In the genomic region with DNA sequence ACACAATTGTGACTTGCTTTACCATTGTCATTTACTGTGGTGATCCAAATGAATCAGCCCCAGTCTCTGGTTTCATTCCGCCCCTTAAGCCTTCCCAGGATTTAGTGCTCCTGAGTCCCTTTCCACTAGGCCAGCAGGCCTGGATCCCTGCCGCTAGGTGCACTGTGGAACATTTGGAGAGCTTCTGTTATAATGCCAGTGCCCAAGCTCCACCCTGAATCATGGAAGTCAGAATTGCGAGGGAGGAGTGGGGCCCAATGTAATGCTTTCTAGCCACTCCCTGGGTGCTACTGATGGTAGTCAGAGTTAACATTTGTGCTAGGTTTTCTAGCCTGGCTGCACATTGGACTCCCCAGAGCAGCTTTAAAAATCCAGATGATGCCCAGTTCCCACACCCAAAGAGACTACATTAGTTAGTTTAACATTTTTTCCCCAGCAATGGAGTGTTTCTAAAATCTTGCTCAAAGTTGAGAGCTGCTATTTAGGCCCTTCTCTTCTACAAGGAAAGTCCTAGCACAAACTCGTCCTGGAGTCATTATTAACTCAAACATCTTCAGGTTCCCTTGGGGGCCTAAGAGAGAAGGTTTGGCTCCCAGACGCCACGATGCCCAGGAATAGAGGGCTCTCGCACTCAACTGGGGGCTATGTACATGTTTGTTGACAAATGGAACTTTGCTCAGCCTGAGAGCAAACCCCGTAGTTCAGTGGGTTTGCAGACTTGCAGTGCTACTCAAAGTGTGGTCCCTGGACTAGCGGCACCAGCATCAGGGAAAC, we compare ENCODE assay signal across 1 cellular context.
A peak's percentile ranks its signal among the peaks of the same experiment; 100 is the strongest.
TF ChIP-seq lines count a peak whose summit lies in the region.

No MANE protein-coding gene starts in this region.

TF ChIP-seq in HepG2, 621 proteins besides CTCF, POLR2A, EP300 and RAD21 (continued from another document and continues in another):
- TF ChIP-seq ZNF282 (IDR thresholded peaks at IDR 0.05; ENCODE audit: partially characterized antibody), result no peak
- TF ChIP-seq ZNF589 (CRISPR knock-in tag; conservative IDR thresholded peaks at IDR 0.05), result no peak
- TF ChIP-seq ZNF317 (CRISPR knock-in tag; IDR thresholded peaks at IDR 0.05), result no peak
- 0 out of 2 replicates have a peak, but pooled peaks have one; percentile 21 for TF ChIP-seq HNF4A (CRISPR knock-in tag; IDR thresholded peaks at IDR 0.05)
- TF ChIP-seq ZNF264 (CRISPR knock-in tag; IDR thresholded peaks at IDR 0.05), result 0 out of 2 replicates have a peak, but pooled peaks have one; percentile 30
- TF ChIP-seq SALL2 (CRISPR knock-in tag; IDR thresholded peaks at IDR 0.05), result no peak
- TF ChIP-seq ZNF816 (CRISPR knock-in tag; IDR thresholded peaks at IDR 0.05; ENCODE audit: borderline replicate concordance), result no peak
- TF ChIP-seq, protein P1, sequence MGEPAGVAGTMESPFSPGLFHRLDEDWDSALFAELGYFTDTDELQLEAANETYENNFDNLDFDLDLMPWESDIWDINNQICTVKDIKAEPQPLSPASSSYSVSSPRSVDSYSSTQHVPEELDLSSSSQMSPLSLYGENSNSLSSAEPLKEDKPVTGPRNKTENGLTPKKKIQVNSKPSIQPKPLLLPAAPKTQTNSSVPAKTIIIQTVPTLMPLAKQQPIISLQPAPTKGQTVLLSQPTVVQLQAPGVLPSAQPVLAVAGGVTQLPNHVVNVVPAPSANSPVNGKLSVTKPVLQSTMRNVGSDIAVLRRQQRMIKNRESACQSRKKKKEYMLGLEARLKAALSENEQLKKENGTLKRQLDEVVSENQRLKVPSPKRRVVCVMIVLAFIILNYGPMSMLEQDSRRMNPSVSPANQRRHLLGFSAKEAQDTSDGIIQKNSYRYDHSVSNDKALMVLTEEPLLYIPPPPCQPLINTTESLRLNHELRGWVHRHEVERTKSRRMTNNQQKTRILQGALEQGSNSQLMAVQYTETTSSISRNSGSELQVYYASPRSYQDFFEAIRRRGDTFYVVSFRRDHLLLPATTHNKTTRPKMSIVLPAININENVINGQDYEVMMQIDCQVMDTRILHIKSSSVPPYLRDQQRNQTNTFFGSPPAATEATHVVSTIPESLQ (CRISPR knock-in tag; conservative IDR thresholded peaks at IDR 0.05), result no peak
- no peak for TF ChIP-seq ZNF629 (CRISPR knock-in tag; conservative IDR thresholded peaks at IDR 0.05)
- peak in 1 of 2 experiments; percentile 11; a peak in 1 of 4 replicates for TF ChIP-seq HMGXB4 (CRISPR knock-in tag; IDR thresholded peaks at IDR 0.05; ENCODE audit: borderline replicate concordance in 1 of 2, low read depth in 1 of 2)
- 0 out of 2 replicates have a peak, but pooled peaks have one; percentile 37 for TF ChIP-seq ARHGAP35 (CRISPR knock-in tag; IDR thresholded peaks at IDR 0.05; ENCODE audit: borderline replicate concordance)
- peak; percentile 46; the same call in 1 of the 2 replicates for TF ChIP-seq ZFY (CRISPR knock-in tag; IDR thresholded peaks at IDR 0.05)
- TF ChIP-seq, protein P2, sequence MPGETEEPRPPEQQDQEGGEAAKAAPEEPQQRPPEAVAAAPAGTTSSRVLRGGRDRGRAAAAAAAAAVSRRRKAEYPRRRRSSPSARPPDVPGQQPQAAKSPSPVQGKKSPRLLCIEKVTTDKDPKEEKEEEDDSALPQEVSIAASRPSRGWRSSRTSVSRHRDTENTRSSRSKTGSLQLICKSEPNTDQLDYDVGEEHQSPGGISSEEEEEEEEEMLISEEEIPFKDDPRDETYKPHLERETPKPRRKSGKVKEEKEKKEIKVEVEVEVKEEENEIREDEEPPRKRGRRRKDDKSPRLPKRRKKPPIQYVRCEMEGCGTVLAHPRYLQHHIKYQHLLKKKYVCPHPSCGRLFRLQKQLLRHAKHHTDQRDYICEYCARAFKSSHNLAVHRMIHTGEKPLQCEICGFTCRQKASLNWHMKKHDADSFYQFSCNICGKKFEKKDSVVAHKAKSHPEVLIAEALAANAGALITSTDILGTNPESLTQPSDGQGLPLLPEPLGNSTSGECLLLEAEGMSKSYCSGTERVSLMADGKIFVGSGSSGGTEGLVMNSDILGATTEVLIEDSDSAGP (CRISPR knock-in tag; IDR thresholded peaks at IDR 0.05; ENCODE audit: borderline replicate concordance), result no peak
- TF ChIP-seq GATA4 (IDR thresholded peaks at IDR 0.05; ENCODE audit: borderline replicate concordance, low read depth), result no peak
- TF ChIP-seq CEBPB (IDR thresholded peaks at IDR 0.05; ENCODE audit: borderline replicate concordance, low read depth, low read length), result no peak
- TF ChIP-seq TBX3 (IDR thresholded peaks at IDR 0.05; ENCODE audit: borderline replicate concordance), result no peak
- TF ChIP-seq, protein P3, sequence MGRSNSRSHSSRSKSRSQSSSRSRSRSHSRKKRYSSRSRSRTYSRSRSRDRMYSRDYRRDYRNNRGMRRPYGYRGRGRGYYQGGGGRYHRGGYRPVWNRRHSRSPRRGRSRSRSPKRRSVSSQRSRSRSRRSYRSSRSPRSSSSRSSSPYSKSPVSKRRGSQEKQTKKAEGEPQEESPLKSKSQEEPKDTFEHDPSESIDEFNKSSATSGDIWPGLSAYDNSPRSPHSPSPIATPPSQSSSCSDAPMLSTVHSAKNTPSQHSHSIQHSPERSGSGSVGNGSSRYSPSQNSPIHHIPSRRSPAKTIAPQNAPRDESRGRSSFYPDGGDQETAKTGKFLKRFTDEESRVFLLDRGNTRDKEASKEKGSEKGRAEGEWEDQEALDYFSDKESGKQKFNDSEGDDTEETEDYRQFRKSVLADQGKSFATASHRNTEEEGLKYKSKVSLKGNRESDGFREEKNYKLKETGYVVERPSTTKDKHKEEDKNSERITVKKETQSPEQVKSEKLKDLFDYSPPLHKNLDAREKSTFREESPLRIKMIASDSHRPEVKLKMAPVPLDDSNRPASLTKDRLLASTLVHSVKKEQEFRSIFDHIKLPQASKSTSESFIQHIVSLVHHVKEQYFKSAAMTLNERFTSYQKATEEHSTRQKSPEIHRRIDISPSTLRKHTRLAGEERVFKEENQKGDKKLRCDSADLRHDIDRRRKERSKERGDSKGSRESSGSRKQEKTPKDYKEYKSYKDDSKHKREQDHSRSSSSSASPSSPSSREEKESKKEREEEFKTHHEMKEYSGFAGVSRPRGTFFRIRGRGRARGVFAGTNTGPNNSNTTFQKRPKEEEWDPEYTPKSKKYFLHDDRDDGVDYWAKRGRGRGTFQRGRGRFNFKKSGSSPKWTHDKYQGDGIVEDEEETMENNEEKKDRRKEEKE (IDR thresholded peaks at IDR 0.05), result no peak
- TF ChIP-seq RERE (CRISPR knock-in tag; IDR thresholded peaks at IDR 0.05; ENCODE audit: low read depth), result 0 out of 2 replicates have a peak, but pooled peaks have one; percentile 3
- TF ChIP-seq NKX3-1 (CRISPR knock-in tag; IDR thresholded peaks at IDR 0.05), result 0 out of 2 replicates have a peak, but pooled peaks have one; percentile 48
- TF ChIP-seq ZNF543 (CRISPR knock-in tag; IDR thresholded peaks at IDR 0.05), result 0 out of 2 replicates have a peak, but pooled peaks have one; percentile 0
- TF ChIP-seq IKZF4 (CRISPR knock-in tag; IDR thresholded peaks at IDR 0.05; ENCODE audit: borderline replicate concordance, low read depth, not compliant biosample characterization), result no peak
- TF ChIP-seq GFI1 (CRISPR knock-in tag; IDR thresholded peaks at IDR 0.05; ENCODE audit: borderline replicate concordance), result 0 out of 2 replicates have a peak, but pooled peaks have one; percentile 6
- no peak for TF ChIP-seq SIN3B (IDR thresholded peaks at IDR 0.05; ENCODE audit: low read length)
- no peak for TF ChIP-seq ZNF335 (CRISPR knock-in tag; IDR thresholded peaks at IDR 0.05)
- TF ChIP-seq ELF4 (CRISPR knock-in tag; IDR thresholded peaks at IDR 0.05; ENCODE audit: borderline replicate concordance), result 0 out of 2 replicates have a peak, but pooled peaks have one; percentile 6
- TF ChIP-seq, protein P4, sequence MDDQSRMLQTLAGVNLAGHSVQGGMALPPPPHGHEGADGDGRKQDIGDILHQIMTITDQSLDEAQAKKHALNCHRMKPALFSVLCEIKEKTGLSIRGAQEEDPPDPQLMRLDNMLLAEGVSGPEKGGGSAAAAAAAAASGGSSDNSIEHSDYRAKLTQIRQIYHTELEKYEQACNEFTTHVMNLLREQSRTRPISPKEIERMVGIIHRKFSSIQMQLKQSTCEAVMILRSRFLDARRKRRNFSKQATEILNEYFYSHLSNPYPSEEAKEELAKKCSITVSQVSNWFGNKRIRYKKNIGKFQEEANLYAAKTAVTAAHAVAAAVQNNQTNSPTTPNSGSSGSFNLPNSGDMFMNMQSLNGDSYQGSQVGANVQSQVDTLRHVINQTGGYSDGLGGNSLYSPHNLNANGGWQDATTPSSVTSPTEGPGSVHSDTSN (CRISPR knock-in tag; IDR thresholded peaks at IDR 0.05; ENCODE audit: borderline replicate concordance), result no peak
- TF ChIP-seq ZNF512B (CRISPR knock-in tag; IDR thresholded peaks at IDR 0.05; ENCODE audit: borderline replicate concordance), result 0 out of 2 replicates have a peak, but pooled peaks have one; percentile 56
- TF ChIP-seq HNRNPH1 (optimal IDR thresholded peaks at IDR 0.05; ENCODE audit: low read depth, low read length), result no peak
- TF ChIP-seq, protein P5, sequence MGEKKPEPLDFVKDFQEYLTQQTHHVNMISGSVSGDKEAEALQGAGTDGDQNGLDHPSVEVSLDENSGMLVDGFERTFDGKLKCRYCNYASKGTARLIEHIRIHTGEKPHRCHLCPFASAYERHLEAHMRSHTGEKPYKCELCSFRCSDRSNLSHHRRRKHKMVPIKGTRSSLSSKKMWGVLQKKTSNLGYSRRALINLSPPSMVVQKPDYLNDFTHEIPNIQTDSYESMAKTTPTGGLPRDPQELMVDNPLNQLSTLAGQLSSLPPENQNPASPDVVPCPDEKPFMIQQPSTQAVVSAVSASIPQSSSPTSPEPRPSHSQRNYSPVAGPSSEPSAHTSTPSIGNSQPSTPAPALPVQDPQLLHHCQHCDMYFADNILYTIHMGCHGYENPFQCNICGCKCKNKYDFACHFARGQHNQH (CRISPR knock-in tag; IDR thresholded peaks at IDR 0.05), result no peak
- no peak for TF ChIP-seq MAFK (conservative IDR thresholded peaks at IDR 0.05 in 1 of 2, IDR thresholded peaks at IDR 0.05 in 1 of 2; ENCODE audit: low read length in 2 of 2)
- no peak for TF ChIP-seq ISL2 (CRISPR knock-in tag; IDR thresholded peaks at IDR 0.05)
- no peak for TF ChIP-seq ZNF496 (CRISPR knock-in tag; IDR thresholded peaks at IDR 0.05; ENCODE audit: insufficient replicate concordance)
- TF ChIP-seq NFKB2 (CRISPR knock-in tag; IDR thresholded peaks at IDR 0.05; ENCODE audit: borderline replicate concordance), result no peak
- no peak for TF ChIP-seq ZFP36L2 (CRISPR knock-in tag; IDR thresholded peaks at IDR 0.05)
- TF ChIP-seq ZNF644 (CRISPR knock-in tag; IDR thresholded peaks at IDR 0.05; ENCODE audit: low read depth), result peak; percentile 42; the same call in 1 of the 2 replicates
- peak; percentile 53 for TF ChIP-seq YEATS4 (CRISPR knock-in tag; IDR thresholded peaks at IDR 0.05; ENCODE audit: borderline replicate concordance)
